9 cellular contexts compared by ENCODE assay signal in the genomic region with DNA sequence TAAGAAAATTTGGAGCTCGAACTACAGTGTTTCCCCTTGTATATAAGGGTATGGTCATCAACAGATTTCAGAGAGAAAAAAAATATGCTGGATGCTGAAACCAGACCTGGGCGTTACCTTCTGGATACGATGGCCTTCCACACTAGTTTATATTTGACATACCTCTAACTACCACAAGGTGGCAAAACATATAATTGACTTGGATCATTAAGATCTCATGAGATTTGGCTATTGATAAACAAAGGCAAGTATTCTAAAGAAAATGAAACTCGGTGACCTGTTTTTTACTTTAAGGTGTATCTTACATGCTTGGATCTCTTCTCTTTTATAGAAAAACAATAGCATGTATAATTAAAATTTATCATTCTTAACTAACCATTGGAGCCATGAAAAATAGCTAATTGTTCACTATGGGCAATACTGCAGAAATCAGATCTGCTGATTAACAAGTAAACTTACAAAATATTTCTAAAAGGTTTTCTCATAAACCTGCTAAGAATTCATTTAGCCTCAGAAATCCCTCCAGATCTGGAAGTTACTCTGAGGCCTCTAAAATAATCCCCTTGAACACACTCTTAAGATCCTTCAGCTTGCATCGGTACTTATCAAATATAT.
DNase-seq lines count a peak whose midpoint lies in the region; ATAC-seq and TF ChIP-seq lines count a peak whose summit lies in the region.
"Had no signal": no experiment of that assay in that cellular context is flagged by ENCODE, and none has a peak within 500 bp of the region (broad histone marks: within the 10 kb centered on the region; RNA-seq: fewer than 3 reads in every experiment).

No MANE protein-coding gene starts in this region.

- no peak overlapping the region for H3K4me3 ChIP-seq in fibroblast of mammary gland (ENCODE audit: control insufficient read depth, low read depth, low read length)
- H3K4me3 ChIP-seq: HAP-1 had no signal

- peak; percentile 23 for TF ChIP-seq CTCF in fibroblast of mammary gland (conservative IDR thresholded peaks at IDR 0.05; ENCODE audit: control insufficient read depth, insufficient read depth, low read depth, low read length)

- ATAC-seq in GM18868 (IDR thresholded peaks at IDR 0.05; ENCODE audit: unreplicated experiment) = peak; percentile 82
- ATAC-seq in HG03039 (IDR thresholded peaks at IDR 0.05; ENCODE audit: unreplicated experiment) = no peak
- ATAC-seq in left ventricle myocardium superior = no peak
- no peak for ATAC-seq in GM19023 (IDR thresholded peaks at IDR 0.05; ENCODE audit: unreplicated experiment)
- ATAC-seq in sciatic nerve = no peak

- intact Hi-C loops in left ventricle myocardium superior (cut with micrococcal nuclease) = no loop called here
- intact Hi-C loops in sciatic nerve (cut with DNase I) = no loop called here

- DNase-seq in CD1c-positive myeloid dendritic cell (ENCODE audit: extremely low spot score) (peak; percentile 3), HuH-7.5 (ENCODE audit: low spot score) (peak; percentile 12), fibroblast of mammary gland (ENCODE audit: low read depth) (no peak), left ventricle myocardium superior (no peak), sciatic nerve (ENCODE audit: low spot score) (no peak)

Comparison
In these comparisons a context has a peak if more than half of its experiments do, and no peak if none do; other contexts are left out.
1. DNase-seq: peak in CD1c-positive myeloid dendritic cell (single experiment) and HuH-7.5 (single experiment); none in fibroblast of mammary gland (single experiment), left ventricle myocardium superior (single experiment) and sciatic nerve (single experiment).